In genomic region chr2:158732573-158733429, GRCh38 we compare ENCODE assay signal across 1 cellular context.
TF ChIP-seq lines count a peak whose summit lies in the region.

No MANE protein-coding gene starts in this region.

TF ChIP-seq in IMR-90, 13 proteins besides CTCF, POLR2A, EP300 and RAD21 (continued from another document):
- TF ChIP-seq SMC3 (IDR thresholded peaks at IDR 0.05; ENCODE audit: low read depth, low read length), result no peak
- TF ChIP-seq CEBPB (IDR thresholded peaks at IDR 0.05; ENCODE audit: low read depth, low read length), result no peak
- TF ChIP-seq MAFK (IDR thresholded peaks at IDR 0.05; ENCODE audit: low read depth, low read length), result peak; percentile 31; the same call in 1 of the 2 replicates
- TF ChIP-seq BHLHE40 (IDR thresholded peaks at IDR 0.05; ENCODE audit: low read depth, low read length), result no peak
- no peak for TF ChIP-seq RCOR1 (IDR thresholded peaks at IDR 0.05; ENCODE audit: insufficient replicate concordance, low read length)
- no peak for TF ChIP-seq ELK1 (IDR thresholded peaks at IDR 0.05; ENCODE audit: borderline replicate concordance, low read depth, low read length)
